In the genomic region with DNA sequence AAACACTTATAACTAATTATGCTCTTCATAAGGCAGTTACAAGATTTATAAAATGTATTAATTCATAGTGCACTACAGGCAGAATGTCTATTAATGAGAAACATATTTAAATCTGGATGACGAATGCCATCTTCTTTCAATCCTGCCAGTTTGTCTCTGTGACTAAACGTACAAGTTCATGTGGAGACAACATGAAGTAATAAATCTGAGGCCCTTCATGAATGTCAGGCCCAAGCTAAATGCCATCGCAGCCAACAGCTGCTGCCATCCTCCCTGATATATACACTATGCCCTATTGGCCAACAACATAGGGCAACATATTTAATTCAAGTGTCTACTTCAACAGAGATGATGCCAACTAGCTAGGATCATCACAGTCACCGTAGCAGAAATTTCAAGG, we compare ENCODE assay signal across 1 cellular context.
TF ChIP-seq lines count a peak whose summit lies in the region.

No MANE protein-coding gene starts in this region.

TF ChIP-seq in IMR-90, 13 proteins besides CTCF, POLR2A, EP300 and RAD21 (continued from another document):
- TF ChIP-seq BHLHE40 (IDR thresholded peaks at IDR 0.05; ENCODE audit: low read depth, low read length) (no peak), MAZ (IDR thresholded peaks at IDR 0.05; ENCODE audit: borderline replicate concordance, low read depth, low read length) (no peak), CEBPB (IDR thresholded peaks at IDR 0.05; ENCODE audit: low read depth, low read length) (no peak)
- TF ChIP-seq, protein P1, sequence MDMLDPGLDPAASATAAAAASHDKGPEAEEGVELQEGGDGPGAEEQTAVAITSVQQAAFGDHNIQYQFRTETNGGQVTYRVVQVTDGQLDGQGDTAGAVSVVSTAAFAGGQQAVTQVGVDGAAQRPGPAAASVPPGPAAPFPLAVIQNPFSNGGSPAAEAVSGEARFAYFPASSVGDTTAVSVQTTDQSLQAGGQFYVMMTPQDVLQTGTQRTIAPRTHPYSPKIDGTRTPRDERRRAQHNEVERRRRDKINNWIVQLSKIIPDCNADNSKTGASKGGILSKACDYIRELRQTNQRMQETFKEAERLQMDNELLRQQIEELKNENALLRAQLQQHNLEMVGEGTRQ (IDR thresholded peaks at IDR 0.05; ENCODE audit: low read depth, low read length) = no peak
